ENCODE assay signal across 8 cellular contexts in genomic region chr4:26682436-26682835, GRCh38.
"Had no signal": no experiment of that assay in that cellular context is flagged by ENCODE, and none has a peak within 500 bp of the region (broad histone marks: within the 10 kb centered on the region; RNA-seq: fewer than 3 reads in every experiment).

No MANE protein-coding gene starts in this region.

- H3K4me1 ChIP-seq: HAP-1 had no signal

- H3K36me3 ChIP-seq: HAP-1 had no signal

- H3K4me3 ChIP-seq: HAP-1 had no signal

- H3K27ac ChIP-seq: HL-60 had no signal

- ATAC-seq: HCT116, HepG2 had no signal

- DNase-seq: GOT3, H7, HFFc6, KBM-7 had no signal
